Comparison of ENCODE assay signal across 8 cellular contexts in genomic region chr9:78032599-78033457, GRCh38. TPM values are rescaled to one million over a fixed set of nuclear protein-coding genes. Genes with fewer than 3 reads are reported as not detected.
A peak's percentile ranks its signal among the peaks of the same experiment; 100 is the strongest.
DNase-seq lines count a peak whose midpoint lies in the region; ATAC-seq lines count a peak whose summit lies in the region.

No MANE protein-coding gene starts in this region.

- DNase-seq in kidney glomerular epithelial cell (lab: John Stamatoyannopoulos, UW) (peak; percentile 41), nucleus accumbens (lab: John Stamatoyannopoulos, UW) (no peak), mucosa of gallbladder (ENCODE audit: low spot score) (no peak)

- no peak for ATAC-seq in HG02623 (IDR thresholded peaks at IDR 0.05; ENCODE audit: unreplicated experiment)

- peak overlapping the region; percentile 89 to 97 (median 94) for H3K9ac ChIP-seq in BLaER1 treated with 17β-estradiol and CSF1 and Interleukin-3, amounts not matched to agents 10 nM and 100 nM
- H3K9ac ChIP-seq in HUES6 (ENCODE audit: low read length) (peak overlapping the region; percentile 88), stomach smooth muscle (ENCODE audit: low read length in 2 of 2) (peak overlapping the region; percentile 91 to 94)

- H3K9me3 ChIP-seq in BLaER1 treated with 17β-estradiol and CSF1 and Interleukin-3, amounts not matched to agents 10 nM and 100 nM (replicated peaks in 1 of 11): no peaks in the 10 kb centered on the region
- no peaks in the 10 kb centered on the region for H3K9me3 ChIP-seq in HUES6 (ENCODE audit: control insufficient read depth, insufficient read depth, low read depth, low read length)
- H3K9me3 ChIP-seq in stomach smooth muscle (ENCODE audit: control insufficient read depth in 2 of 2, low read length in 2 of 2): no peaks in the 10 kb centered on the region

- H3K4me1 ChIP-seq in BLaER1 treated with 17β-estradiol and CSF1 and Interleukin-3, amounts not matched to agents 10 nM and 100 nM: peaks cover 25 to 42% (median 33%) of the 10 kb centered on the region in 10 experiments
- H3K4me1 ChIP-seq in HUES6 (ENCODE audit: control insufficient read depth, insufficient read depth, low read length): peaks cover 24% of the 10 kb centered on the region; the same call in 1 of the 2 replicates
- H3K4me1 ChIP-seq in stomach smooth muscle (ENCODE audit: control insufficient read depth, insufficient read depth, low read length): peaks cover 8% of the 10 kb centered on the region

- peak overlapping the region; percentile 77 to 88 (median 81) for H3K4me2 ChIP-seq in BLaER1 treated with 17β-estradiol and CSF1 and Interleukin-3, amounts not matched to agents 10 nM and 100 nM

- peak overlapping the region; percentile 87 to 98 (median 95) for H3K27ac ChIP-seq in BLaER1 treated with 17β-estradiol and CSF1 and Interleukin-3, amounts not matched to agents 10 nM and 100 nM
- H3K27ac ChIP-seq in HUES6 (ENCODE audit: low read depth, low read length) (peak overlapping the region; percentile 57; the same call in 1 of the 2 replicates), angular gyrus (ENCODE audit: low read depth, low read length) (peak overlapping the region; percentile 90), stomach smooth muscle (ENCODE audit: low read length) (peak overlapping the region; percentile 84)

- H3K27me3 ChIP-seq in BLaER1 treated with 17β-estradiol and CSF1 and Interleukin-3, amounts not matched to agents 10 nM and 100 nM: peaks cover 3 to 64% (median 55%) of the 10 kb centered on the region in 11 experiments; a peak in 21 of 22 replicates
- H3K27me3 ChIP-seq in HUES6 (ENCODE audit: control insufficient read depth, insufficient read depth, low read length) (no peaks in the 10 kb centered on the region), stomach smooth muscle (ENCODE audit: control insufficient read depth in 1 of 2, insufficient read depth in 2 of 2, low read length in 2 of 2) (no peaks in the 10 kb centered on the region)

- H3K36me3 ChIP-seq in BLaER1 treated with 17β-estradiol and CSF1 and Interleukin-3, amounts not matched to agents 10 nM and 100 nM: no peaks in the 10 kb centered on the region
- H3K36me3 ChIP-seq in HUES6 (ENCODE audit: control insufficient read depth, insufficient read depth, low read length) (no peaks in the 10 kb centered on the region), stomach smooth muscle (ENCODE audit: control insufficient read depth in 2 of 2, insufficient read depth in 2 of 2, low read length in 2 of 2) (no peaks in the 10 kb centered on the region)

- H3K4me3 ChIP-seq in BLaER1 treated with 17β-estradiol and CSF1 and Interleukin-3, amounts not matched to agents 10 nM and 100 nM: peak overlapping the region; percentile 81 to 93 (median 87)
- H3K4me3 ChIP-seq in HUES6 (ENCODE audit: low read depth, low read length) (peak overlapping the region; percentile 94), stomach smooth muscle (ENCODE audit: low read length in 2 of 2) (peak overlapping the region; percentile 80 to 84)

- peaks cover 9 to 29% (median 24%) of the 10 kb centered on the region in 11 experiments; a peak in 18 of 22 replicates for H4K20me1 ChIP-seq in BLaER1 treated with 17β-estradiol and CSF1 and Interleukin-3, amounts not matched to agents 10 nM and 100 nM

RNA-seq across cellular contexts. Expression of gene GNAQ, which starts 1.2 kb away (rescaled TPM):
- total RNA-seq in mucosa of gallbladder: 83.6 TPM
